ENCODE assay signal across 17 cellular contexts in the genomic region with DNA sequence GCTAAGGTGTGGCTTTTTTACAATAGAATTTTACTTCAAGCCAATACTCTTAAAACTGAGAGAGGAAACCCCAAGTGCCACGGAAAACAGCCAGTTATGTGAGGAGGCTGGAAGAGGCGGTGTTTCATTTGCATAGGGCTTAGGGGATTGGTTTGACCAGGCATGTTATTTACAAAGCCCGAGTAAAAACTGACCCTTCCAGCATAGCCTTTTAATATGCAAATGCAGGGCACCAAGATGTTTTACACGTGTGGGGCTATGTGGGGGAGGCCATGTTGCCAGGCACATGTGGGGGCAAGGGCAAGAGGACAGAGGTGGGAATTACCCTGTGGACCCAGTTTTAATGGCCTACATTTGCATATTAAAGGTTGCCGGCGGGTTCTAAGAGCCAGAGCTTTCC. TPM values are rescaled to one million over a fixed set of nuclear protein-coding genes. Genes with fewer than 3 reads are reported as not detected.
DNase-seq lines count a peak whose midpoint lies in the region; ATAC-seq and TF ChIP-seq lines count a peak whose summit lies in the region.
"Had no signal": no experiment of that assay in that cellular context is flagged by ENCODE, and none has a peak within 500 bp of the region (broad histone marks: within the 10 kb centered on the region; RNA-seq: fewer than 3 reads in every experiment).

No MANE protein-coding gene starts in this region.

- no peak overlapping the region for H4K8ac ChIP-seq in neuronal stem cell (ENCODE audit: low read depth, low read length)

- intact Hi-C loops in adrenal gland (cut with DNase I) = no loop called here

- H3K18ac ChIP-seq in neuronal stem cell (ENCODE audit: low read length) = no peak overlapping the region

- H3K79me1 ChIP-seq in neuronal stem cell (ENCODE audit: low read depth, low read length) = no peaks in the 10 kb centered on the region

- H3K9me3 ChIP-seq in NT2/D1 (ENCODE audit: insufficient read depth, low read length) (no peaks in the 10 kb centered on the region), neuronal stem cell (replicated peaks in 1 of 2; ENCODE audit: control insufficient read depth in 2 of 2, insufficient read depth in 1 of 2, low read depth in 1 of 2, low read length in 2 of 2) (peaks cover 3 to 6% of the 10 kb centered on the region in 2 donors), adrenal gland (replicated peaks in 1 of 3) (no peaks in the 10 kb centered on the region)
- H3K9me3 ChIP-seq: pancreas, tibial nerve had no signal

- H3K4me1 Mint-ChIP-seq in glutamatergic neuron (ENCODE audit: low read depth, unreplicated experiment) = no peaks in the 10 kb centered on the region
- H3K4me1 Mint-ChIP-seq: T-helper 17 cell had no signal

- no peaks in the 10 kb centered on the region for H3K9me3 Mint-ChIP-seq in glutamatergic neuron (ENCODE audit: unreplicated experiment)
- H3K9me3 Mint-ChIP-seq: activated T-cell treated with anti-CD3 and anti-CD28 coated beads, Interleukin-2, amount 50 U/mL, for 24 hours had no signal

- no peak for TF ChIP-seq POLR2A in adrenal gland (IDR thresholded peaks at IDR 0.05)

- H3K27ac ChIP-seq in neuronal stem cell (replicated peaks; ENCODE audit: low read length) = no peak overlapping the region
- H3K27ac ChIP-seq in adrenal gland = no peak overlapping the region
- H3K27ac ChIP-seq: pancreas, tibial nerve had no signal

- no peak overlapping the region for H2BK12ac ChIP-seq in neuronal stem cell (ENCODE audit: low read length)

- TF ChIP-seq CTCF in glutamatergic neuron (IDR thresholded peaks at IDR 0.05; ENCODE audit: partially characterized antibody, unreplicated experiment) (no peak), adrenal gland (IDR thresholded peaks at IDR 0.05) (no peak)

- ATAC-seq in GM19397 (IDR thresholded peaks at IDR 0.05; ENCODE audit: unreplicated experiment) = no peak
- no peak for ATAC-seq in HG02852 (IDR thresholded peaks at IDR 0.05; ENCODE audit: unreplicated experiment)
- ATAC-seq: pancreas, T-helper 17 cell had no signal

- H2BK5ac ChIP-seq in neuronal stem cell (ENCODE audit: low read length) = no peak overlapping the region

- H3K4me2 ChIP-seq in neuronal stem cell (ENCODE audit: insufficient read depth, low read length, poor library complexity, severe bottlenecking) = no peak overlapping the region

- H3K4ac ChIP-seq in neuronal stem cell (ENCODE audit: low read length) = no peak overlapping the region

- no peak overlapping the region for H3K4me3 ChIP-seq in H7 (ENCODE audit: insufficient read depth, low read depth, low read length)
- peak overlapping the region; percentile 0 for H3K4me3 ChIP-seq in NT2/D1 (ENCODE audit: insufficient read length, low read depth)
- no peak overlapping the region for H3K4me3 ChIP-seq in neuronal stem cell (ENCODE audit: low read length in 2 of 2)
- no peak overlapping the region for H3K4me3 ChIP-seq in adrenal gland
- H3K4me3 ChIP-seq: pancreas, tibial nerve had no signal

- H3K4me1 ChIP-seq in NT2/D1 (ENCODE audit: insufficient read depth, insufficient read length) = peaks cover 3% of the 10 kb centered on the region
- H3K4me1 ChIP-seq in neuronal stem cell (ENCODE audit: control insufficient read depth in 2 of 2, insufficient read depth in 1 of 2, low read depth in 1 of 2, low read length in 2 of 2) = peaks cover 0 to 5% of the 10 kb centered on the region in 2 donors
- no peaks in the 10 kb centered on the region for H3K4me1 ChIP-seq in adrenal gland (replicated peaks in 1 of 2)
- H3K4me1 ChIP-seq: pancreas, tibial nerve had no signal

- no CpG with 5 or more reads among the region's 6 CpGs for WGBS in neuronal stem cell (ENCODE audit: extremely low coverage in 2 of 2, insufficient read length in 2 of 2, insufficient replicate concordance in 1 of 2), 2 donors
- WGBS in adrenal gland, 4 donors = 59 to 62% (median 61%) methylated on average over 6 of the region's 6 CpGs

- no peak overlapping the region for H4K91ac ChIP-seq in neuronal stem cell (ENCODE audit: low read depth, low read length, poor library complexity)

- no peaks in the 10 kb centered on the region for H3K27me3 Mint-ChIP-seq in glutamatergic neuron (ENCODE audit: unreplicated experiment)
- H3K27me3 Mint-ChIP-seq: T-helper 17 cell had no signal

- no peaks in the 10 kb centered on the region for H3K27me3 ChIP-seq in H7 (ENCODE audit: control insufficient read depth, insufficient read depth, low read length)
- no peaks in the 10 kb centered on the region for H3K27me3 ChIP-seq in NT2/D1 (ENCODE audit: insufficient read depth, insufficient read length)
- H3K27me3 ChIP-seq in neuronal stem cell (ENCODE audit: control insufficient read depth in 3 of 3, insufficient read depth in 3 of 3, low read depth in 1 of 3, low read length in 3 of 3) = no peaks in the 10 kb centered on the region
- H3K27me3 ChIP-seq in adrenal gland = no peaks in the 10 kb centered on the region
- H3K27me3 ChIP-seq: pancreas had no signal

- H2BK15ac ChIP-seq in neuronal stem cell (ENCODE audit: low read length) = no peak overlapping the region

- H3K9ac ChIP-seq in NT2/D1 (ENCODE audit: insufficient read length, low read depth) = peak overlapping the region; percentile 14
- H3K9ac ChIP-seq in neuronal stem cell (ENCODE audit: low read depth, low read length, poor library complexity) = no peak overlapping the region

- no peak overlapping the region for H2BK120ac ChIP-seq in neuronal stem cell (ENCODE audit: low read depth, low read length)

- H2AFZ ChIP-seq in neuronal stem cell (ENCODE audit: low read length) = peak overlapping the region; percentile 72

- no peaks in the 10 kb centered on the region for H3K36me3 Mint-ChIP-seq in glutamatergic neuron (ENCODE audit: unreplicated experiment)

- H3K27ac Mint-ChIP-seq in glutamatergic neuron (ENCODE audit: unreplicated experiment) = no peak overlapping the region
- H3K27ac Mint-ChIP-seq: activated T-cell treated with anti-CD3 and anti-CD28 coated beads, Interleukin-2, amount 50 U/mL, for 24 hours; T-helper 17 cell had no signal

- H3K36me3 ChIP-seq in H7 (replicated peaks; ENCODE audit: control insufficient read depth, insufficient read depth, low read length) = no peaks in the 10 kb centered on the region
- no peaks in the 10 kb centered on the region for H3K36me3 ChIP-seq in NT2/D1 (ENCODE audit: insufficient read depth, insufficient read length, low read length)
- no peaks in the 10 kb centered on the region for H3K36me3 ChIP-seq in neuronal stem cell (replicated peaks in 1 of 2; ENCODE audit: control insufficient read depth in 2 of 2, insufficient read depth in 2 of 2, low read length in 2 of 2)
- no peaks in the 10 kb centered on the region for H3K36me3 ChIP-seq in adrenal gland (replicated peaks in 1 of 2)
- H3K36me3 ChIP-seq: pancreas, tibial nerve had no signal

- no peak overlapping the region for H3K14ac ChIP-seq in neuronal stem cell (ENCODE audit: low read length)

- H3K4me3 Mint-ChIP-seq in glutamatergic neuron (ENCODE audit: unreplicated experiment) = peak overlapping the region; percentile 49
- H3K4me3 Mint-ChIP-seq: activated T-cell treated with anti-CD3 and anti-CD28 coated beads, Interleukin-2, amount 50 U/mL, for 24 hours; T-helper 17 cell had no signal

- H3K23ac ChIP-seq in neuronal stem cell (ENCODE audit: low read depth, low read length, poor library complexity) = no peak overlapping the region

- DNase-seq in H7 (peak; percentile 76), NT2/D1 (ENCODE audit: low read depth, low spot score) (peak; percentile 84), glutamatergic neuron (no peak), neuronal stem cell (ENCODE audit: low spot score) (no peak), adrenal gland (no peak)
- no peak for DNase-seq in activated CD8-positive, alpha-beta memory T cell treated with anti-CD3 and anti-CD28 coated beads, Interleukin-2, amount 50 U/mL, for 4 hours
- DNase-seq: activated T-cell treated with anti-CD3 and anti-CD28 coated beads, Interleukin-2, amount 50 U/mL, for 24 hours; DND-41; erythroblast; midbrain; NCI-H1436 treated with DMSO at 0.1 percent for 48 hours; NCI-H510A; pancreas; T-helper 17 cell had no signal

- no peak overlapping the region for H2AK5ac ChIP-seq in neuronal stem cell (ENCODE audit: low read depth, low read length)

RNA-seq across cellular contexts. Expression of a gene that starts 11.5 kb away (rescaled TPM):
- total RNA-seq in H7 (2014; rRNA removed; shearing (Covaris generic)) = 216 and 326 TPM in 2 replicates
- total RNA-seq in glutamatergic neuron (ENCODE audit: unreplicated experiment) (111 TPM), adrenal gland (100 to 1,000 TPM in 6 of 8 donors, 10 to 100 TPM in 2; 53.1 to 130 (median 103) TPM)
- polyA plus RNA-seq in neuronal stem cell (2013, experiment 1 of 2) = 215 TPM
- polyA plus RNA-seq in neuronal stem cell (2013, experiment 2 of 2) = 221 TPM
- polyA plus RNA-seq in adrenal gland = 100 to 1,000 TPM in 2 of 3 donors, 10 to 100 TPM in 1; 96.4 to 182 (median 101) TPM

RNA-seq across cellular contexts. Expression of a gene that starts 15.7 kb away (rescaled TPM):
- total RNA-seq in H7 (2014; rRNA removed; shearing (Covaris generic)) = 70.7 and 95.9 TPM in 2 replicates
- total RNA-seq in glutamatergic neuron (ENCODE audit: unreplicated experiment) (49.6 TPM), adrenal gland (10 to 100 TPM; 19.5 to 70.1 (median 43.2) TPM)
- 103 TPM for polyA plus RNA-seq in neuronal stem cell (2013, experiment 1 of 2)
- 106 TPM for polyA plus RNA-seq in neuronal stem cell (2013, experiment 2 of 2)
- polyA plus RNA-seq in adrenal gland = 100 to 1,000 TPM in 1 of 3 donors, 10 to 100 TPM in 2; 89.3 to 136 (median 99.7) TPM

Comparison
In these comparisons a context has a peak if more than half of its experiments do, and no peak if none do; other contexts are left out.
1. DNase-seq: peak in H7 (single experiment) and NT2/D1 (single experiment); none in glutamatergic neuron (single experiment), neuronal stem cell (single experiment), activated CD8-positive, alpha-beta memory T cell treated with anti-CD3 and anti-CD28 coated beads, Interleukin-2, amount 50 U/mL, for 4 hours (single experiment) and adrenal gland (0 of 7).